Comparison of ENCODE assay signal across 17 cellular contexts in genomic region chr17:76593338-76593737, GRCh38.
DNase-seq lines count a peak whose midpoint lies in the region; ATAC-seq and TF ChIP-seq lines count a peak whose summit lies in the region.
"Had no signal": no experiment of that assay in that cellular context is flagged by ENCODE, and none has a peak within 500 bp of the region (broad histone marks: within the 10 kb centered on the region; RNA-seq: fewer than 3 reads in every experiment).

No MANE protein-coding gene starts in this region.

- peak; percentile 44 for DNase-seq in COLO668 (lab: John Stamatoyannopoulos, UW; ENCODE audit: unreplicated experiment)
- DNase-seq in HFF-Myc (ENCODE audit: extremely low read depth, low read depth): peak; percentile 12
- DNase-seq in NCI-H524 treated with DMSO at 0.1 percent for 48 hours (lab: John Stamatoyannopoulos, UW): peak; percentile 92
- DNase-seq in epithelial cell of prostate (ENCODE audit: low read depth, low spot score): peak; percentile 88
- no peak for DNase-seq in GM19240 (ENCODE audit: insufficient read length, low spot score)
- DNase-seq in NCI-H128 (lab: John Stamatoyannopoulos, UW; ENCODE audit: unreplicated experiment): no peak
- DNase-seq: activated CD4-positive, alpha-beta memory T cell treated with anti-CD3 and anti-CD28 coated beads, Interleukin-2, amount 10 ng/mL, durations not matched to agents 7 days and 5 days; activated gamma-delta T cell; NCI-H2029 treated with DMSO at 0.1 percent for 48 hours; retina; RPMI8226; stimulated activated CD4-positive, alpha-beta T cell treated with anti-CD3 and anti-CD28 coated beads, Interleukin-2, amount 100 ng/mL, for 24 hours; T1000 had no signal

- no peak for TF ChIP-seq CTCF in HFF-Myc (IDR thresholded peaks at IDR 0.05; ENCODE audit: low read depth, low read length, missing control alignments)

- ATAC-seq in GM21723 (IDR thresholded peaks at IDR 0.05; ENCODE audit: unreplicated experiment) (no peak), HG03457 (IDR thresholded peaks at IDR 0.05; ENCODE audit: unreplicated experiment) (no peak)
- ATAC-seq: HepG2; stimulated activated effector memory CD8-positive, alpha-beta T cell treated with anti-CD3 and anti-CD28 coated beads, Interleukin-12 subunit alpha, Interleukin-12 subunit beta, amount 100 ng/mL, for 72 hours had no signal

- H3K4me3 ChIP-seq in HFF-Myc (replicated peaks; ENCODE audit: low read depth, low read length): no peak overlapping the region

- H3K27ac ChIP-seq in epithelial cell of prostate: peak overlapping the region; percentile 62

Comparison
In these comparisons a context has a peak if more than half of its experiments do, and no peak if none do; other contexts are left out.
1. DNase-seq: peak in COLO668 (single experiment), HFF-Myc (single experiment), NCI-H524 treated with DMSO at 0.1 percent for 48 hours (single experiment) and epithelial cell of prostate (single experiment); none in GM19240 (single experiment) and NCI-H128 (single experiment).